ENCODE assay signal across 1 cellular context in genomic region chr6:103404799-103405198, GRCh38.
TF ChIP-seq lines count a peak whose summit lies in the region.

No MANE protein-coding gene starts in this region.

TF ChIP-seq in H1, 55 proteins besides CTCF, POLR2A, EP300 and RAD21:
- TF ChIP-seq USF2 (IDR thresholded peaks at IDR 0.05; ENCODE audit: low read length) (no peak), GABPA (IDR thresholded peaks at IDR 0.05; ENCODE audit: borderline replicate concordance, insufficient read depth, low read length) (no peak), EZH2 (IDR thresholded peaks at IDR 0.05; ENCODE audit: low read depth, low read length, severe bottlenecking) (no peak), CBX8 (IDR thresholded peaks at IDR 0.05; ENCODE audit: borderline replicate concordance, low read depth, low read length) (no peak), POU5F1 (IDR thresholded peaks at IDR 0.05; ENCODE audit: low read depth, low read length) (no peak), NRF1 (IDR thresholded peaks at IDR 0.05; ENCODE audit: low read depth, low read length) (no peak), YY1 (IDR thresholded peaks at IDR 0.05; ENCODE audit: low read depth, low read length) (no peak), KDM4A (IDR thresholded peaks at IDR 0.05; ENCODE audit: low read depth, low read length, severe bottlenecking) (no peak), GTF2F1 (IDR thresholded peaks at IDR 0.05; ENCODE audit: borderline replicate concordance, low read depth, low read length) (no peak), HDAC6 (IDR thresholded peaks at IDR 0.05; ENCODE audit: low read depth, low read length) (no peak), JUN (IDR thresholded peaks at IDR 0.05; ENCODE audit: low read depth, low read length) (no peak), SIN3A (conservative IDR thresholded peaks at IDR 0.05 in 1 of 2, IDR thresholded peaks at IDR 0.05 in 1 of 2; ENCODE audit: low read depth in 1 of 2, low read length in 2 of 2) (no peak), EGR1 (IDR thresholded peaks at IDR 0.05; ENCODE audit: borderline replicate concordance, low read depth, low read length) (no peak), CHD7 (IDR thresholded peaks at IDR 0.05; ENCODE audit: insufficient replicate concordance, low read length) (no peak), ASH2L (IDR thresholded peaks at IDR 0.05; ENCODE audit: low read length) (no peak), CBX5 (IDR thresholded peaks at IDR 0.05; ENCODE audit: low read depth, low read length) (no peak), CREB1 (IDR thresholded peaks at IDR 0.05) (no peak), RBBP5 (IDR thresholded peaks at IDR 0.05; ENCODE audit: borderline replicate concordance, low read depth, low read length) (no peak), SP4 (IDR thresholded peaks at IDR 0.05; ENCODE audit: low read length) (no peak), SIX5 (IDR thresholded peaks at IDR 0.05; ENCODE audit: low read depth, low read length) (no peak)
